8 cellular contexts compared by ENCODE assay signal in the genomic region with DNA sequence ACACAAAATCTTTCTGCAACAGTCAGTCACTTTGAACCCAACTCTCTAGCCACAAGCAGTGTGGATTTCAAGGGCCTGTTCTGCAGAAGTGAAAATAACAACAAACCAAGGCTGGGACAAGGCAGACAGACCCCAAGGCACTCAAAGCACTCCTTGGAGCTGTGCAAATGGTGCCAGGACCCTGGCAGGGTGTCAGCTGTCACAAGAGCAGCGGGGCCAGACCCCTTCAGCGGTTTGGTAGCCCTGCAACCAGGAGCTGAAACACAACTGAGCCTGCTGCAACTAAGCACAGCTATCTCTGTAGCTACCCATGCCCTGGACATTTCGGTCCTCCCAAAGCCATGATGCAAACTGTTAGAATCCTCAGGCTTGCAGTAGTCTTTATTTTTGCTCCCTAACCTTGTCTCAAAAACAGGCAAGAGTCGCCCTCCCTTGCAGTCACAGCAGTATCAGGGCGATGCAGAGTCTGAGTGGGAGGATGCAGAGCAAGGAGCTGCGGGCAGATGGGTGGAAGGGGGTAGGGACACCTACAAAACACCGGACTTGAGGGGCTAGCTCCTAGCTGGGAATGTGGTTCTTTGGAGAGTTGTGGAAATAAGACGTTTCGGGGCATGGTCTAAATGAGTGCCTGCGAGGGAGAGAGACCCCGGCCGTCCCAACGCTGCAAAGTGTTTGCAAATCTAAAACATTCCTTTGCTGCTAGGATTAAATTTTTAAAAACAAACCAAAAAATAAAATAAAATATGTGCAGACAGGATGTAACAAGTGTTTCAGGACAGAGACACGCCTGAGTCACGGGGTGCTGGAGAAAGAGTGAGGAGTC. TPM values are rescaled to one million over a fixed set of nuclear protein-coding genes. Genes with fewer than 3 reads are reported as not detected.
DNase-seq lines count a peak whose midpoint lies in the region; ATAC-seq and TF ChIP-seq lines count a peak whose summit lies in the region.

No MANE protein-coding gene starts in this region.

- H3K36me3 Mint-ChIP-seq in naive thymus-derived CD8-positive, alpha-beta T cell, result peaks cover 0 to 10% (median 5%) of the 10 kb centered on the region in 3 donors

- TF ChIP-seq CTCF in AG10803 (conservative IDR thresholded peaks at IDR 0.05; ENCODE audit: low read length), result no peak

- peaks cover 48 to 87% (median 66%) of the 10 kb centered on the region in 5 donors for H3K27me3 Mint-ChIP-seq in naive thymus-derived CD8-positive, alpha-beta T cell

- H3K9me3 Mint-ChIP-seq in naive thymus-derived CD8-positive, alpha-beta T cell, result peaks cover 0 to 2% (median 0%) of the 10 kb centered on the region in 9 donors

- no peaks in the 10 kb centered on the region for H3K36me3 ChIP-seq in MG63

- peak; percentile 20 for DNase-seq in AG10803 (ENCODE audit: low read depth)
- DNase-seq in MG63, result no peak
- peak; percentile 62 for DNase-seq in ecto neural progenitor cell (ENCODE audit: low spot score)
- no peak for DNase-seq in naive thymus-derived CD8-positive, alpha-beta T cell
- no peak for DNase-seq in stimulated activated CD4-positive, alpha-beta T cell treated with anti-CD3 and anti-CD28 coated beads, Interleukin-12 subunit alpha, Interleukin-12 subunit beta, amount 100 ng/mL, for 4 hours
- no peak for DNase-seq in DMS153 (lab: John Stamatoyannopoulos, UW)
- DNase-seq in kidney glomerular epithelial cell (lab: John Stamatoyannopoulos, UW), result no peak

- H3K4me1 Mint-ChIP-seq in naive thymus-derived CD8-positive, alpha-beta T cell, result peaks cover 7 to 20% (median 14%) of the 10 kb centered on the region in 4 donors

- POLR2A ChIA-PET in naive thymus-derived CD8-positive, alpha-beta T cell (lab: Charles Lee), result no interaction called here

- no peak overlapping the region for H3K27ac Mint-ChIP-seq in naive thymus-derived CD8-positive, alpha-beta T cell

- peak overlapping the region; percentile 92 for H3K4me3 ChIP-seq in AG10803 (ENCODE audit: low read length)
- peak overlapping the region; percentile 66 for H3K4me3 ChIP-seq in MG63

- H3K4me3 Mint-ChIP-seq in naive thymus-derived CD8-positive, alpha-beta T cell, result peak overlapping the region; percentile 55 to 86 (median 79)

- no peaks in the 10 kb centered on the region for H3K9me3 ChIP-seq in MG63

- peak in 1 of 2 donors; percentile 26 for ATAC-seq in naive thymus-derived CD8-positive, alpha-beta T cell
- no peak for ATAC-seq in HG03097 (IDR thresholded peaks at IDR 0.05; ENCODE audit: low FRiP score, unreplicated experiment)

- no peaks in the 10 kb centered on the region for H3K27me3 ChIP-seq in MG63

RNA-seq across cellular contexts. Expression of a gene that starts 1.1 kb away (rescaled TPM):
- total RNA-seq in MG63 (2014; rRNA removed; shearing (Covaris generic); ENCODE audit: low replicate concordance), result 1.9 and 4.9 TPM in 2 replicates
- not detected for total RNA-seq in naive thymus-derived CD8-positive, alpha-beta T cell
- polyA plus RNA-seq in naive thymus-derived CD8-positive, alpha-beta T cell, result under 1 TPM in 1 of 3 donors, not detected in 2; 0.08 TPM

Comparison
In these comparisons a context has a peak if more than half of its experiments do, and no peak if none do; other contexts are left out.
1. DNase-seq: peak in AG10803 (single experiment) and ecto neural progenitor cell (single experiment); none in MG63 (single experiment), naive thymus-derived CD8-positive, alpha-beta T cell (0 of 10), stimulated activated CD4-positive, alpha-beta T cell treated with anti-CD3 and anti-CD28 coated beads, Interleukin-12 subunit alpha, Interleukin-12 subunit beta, amount 100 ng/mL, for 4 hours (single experiment), DMS153 (single experiment) and kidney glomerular epithelial cell (single experiment).